ENCODE assay signal across 15 cellular contexts in genomic region chr4:76823516-76823915, GRCh38.
DNase-seq lines count a peak whose midpoint lies in the region; ATAC-seq and TF ChIP-seq lines count a peak whose summit lies in the region.
"Had no signal": no experiment of that assay in that cellular context is flagged by ENCODE, and none has a peak within 500 bp of the region (broad histone marks: within the 10 kb centered on the region; RNA-seq: fewer than 3 reads in every experiment).

No MANE protein-coding gene starts in this region.

- H3K27ac Mint-ChIP-seq in nephron, result peak overlapping the region; percentile 52 to 95 (median 67)
- H3K27ac Mint-ChIP-seq: B cell; CD8-positive, alpha-beta T cell; H9 had no signal

- no peak for TF ChIP-seq RAD21 in IMR-90 (IDR thresholded peaks at IDR 0.05; ENCODE audit: low read length)

- H2BK5ac ChIP-seq in IMR-90 (ENCODE audit: low read depth, low read length, poor library complexity, severe bottlenecking), result no peak overlapping the region

- H3K9me3 Mint-ChIP-seq in nephron, result peaks cover 16% of the 10 kb centered on the region

- H3K4me1 Mint-ChIP-seq in nephron, result peaks cover 39% of the 10 kb centered on the region
- H3K4me1 Mint-ChIP-seq: B cell had no signal

- H3K4me2 ChIP-seq in IMR-90 (ENCODE audit: low read depth, low read length) (no peak overlapping the region), osteoblast (ENCODE audit: insufficient read depth, low read length) (no peak overlapping the region)
- H3K4me2 ChIP-seq: BLaER1 treated with 17β-estradiol and CSF1 and Interleukin-3, amounts not matched to agents 10 nM and 100 nM had no signal

- DNase-seq in IMR-90 (peak; percentile 32), astrocyte of the spinal cord (ENCODE audit: low read depth, low spot score) (peak; percentile 27), dermis blood vessel endothelial cell (no peak), osteoblast (ENCODE audit: insufficient read length, low spot score, missing footprints) (no peak), NCI-H2227 (lab: John Stamatoyannopoulos, UW; ENCODE audit: unreplicated experiment) (no peak)
- DNase-seq: Calu3; CD8-positive, alpha-beta T cell; DMS79 treated with DMSO at 0.1 percent for 48 hours; EL; H9 had no signal

- POLR2A ChIA-PET in IMR-90 (lab: Charles Lee; ENCODE audit: unreplicated experiment), result interaction anchor here (0.6 kb wide), 1 partner anchor 148 kb away, joined by 4 read pairs; no protein-coding TSS in a partner anchor

- no peak for TF ChIP-seq POLR2A in IMR-90 (IDR thresholded peaks at IDR 0.05; ENCODE audit: low read depth, low read length)

- no peaks in the 10 kb centered on the region for H3K79me2 ChIP-seq in osteoblast (ENCODE audit: insufficient read depth, low read length)

- no peak overlapping the region for H4K5ac ChIP-seq in IMR-90 (ENCODE audit: low read depth, low read length)

- no peak overlapping the region for H2BK120ac ChIP-seq in IMR-90 (ENCODE audit: low read depth, low read length)

- H3K56ac ChIP-seq in IMR-90 (ENCODE audit: extremely low read depth, insufficient read depth, low read length), result no peak overlapping the region

- no peak overlapping the region for H3K4me3 Mint-ChIP-seq in nephron
- H3K4me3 Mint-ChIP-seq: B cell; CD8-positive, alpha-beta T cell; H9 had no signal

- H4K8ac ChIP-seq in IMR-90 (ENCODE audit: low read depth in 2 of 2, low read length in 2 of 2), result no peak overlapping the region

- H3K4me3 ChIP-seq in IMR-90 (ENCODE audit: insufficient read depth, low read depth, low read length) (no peak overlapping the region), astrocyte of the spinal cord (ENCODE audit: low read depth, low read length) (no peak overlapping the region), osteoblast (ENCODE audit: insufficient read depth, low read length) (no peak overlapping the region)
- H3K4me3 ChIP-seq: BLaER1 treated with 17β-estradiol and CSF1 and Interleukin-3, amounts not matched to agents 10 nM and 100 nM; GM12878 had no signal

- intact Hi-C loops in IMR-90 (cut with micrococcal nuclease), result no loop called here

- H3K27me3 Mint-ChIP-seq in nephron (ENCODE audit: low read depth), result no peaks in the 10 kb centered on the region

- ATAC-seq in IMR-90 (ENCODE audit: low read depth) (no peak), HG03045 (IDR thresholded peaks at IDR 0.05; ENCODE audit: unreplicated experiment) (no peak)
- ATAC-seq: CD8-positive, alpha-beta T cell; GM12878 had no signal

- H3K9me1 ChIP-seq in IMR-90 (ENCODE audit: insufficient read depth, low read length), result no peaks in the 10 kb centered on the region

- WGBS in IMR-90 (ENCODE audit: extremely low coverage in 2 of 2, insufficient read length in 1 of 2), 2 experiments, result no CpG with 5 or more reads among the region's 1 CpG

- BruUV-seq in IMR-90 (replicated peaks; lab: Mats Ljungman, UMichigan), result no TSS peak

- TF ChIP-seq CTCF in IMR-90 (conservative IDR thresholded peaks at IDR 0.05; ENCODE audit: low read depth, low read length) (no peak), astrocyte of the spinal cord (IDR thresholded peaks at IDR 0.05; ENCODE audit: low read depth, low read length) (no peak), nephron (IDR thresholded peaks at IDR 0.05; ENCODE audit: unreplicated experiment in 3 of 3) (no peak), osteoblast (IDR thresholded peaks at IDR 0.05; ENCODE audit: extremely low read depth, low read depth, low read length) (no peak)

- in situ Hi-C loops in IMR-90 (cut with MboI; ENCODE audit: low sequenced_read_pairs) (no loop called here), astrocyte of the spinal cord (cut with HindIII; ENCODE audit: low sequenced_read_pairs) (no loop called here)

- dilution Hi-C loops in IMR-90 (cut with HindIII; ENCODE audit: low sequenced_read_pairs, unreplicated experiment), result no loop called here

- no peaks in the 10 kb centered on the region for H3K9me3 ChIP-seq in IMR-90 (ENCODE audit: control insufficient read depth, insufficient read depth, low read length)
- no peaks in the 10 kb centered on the region for H3K9me3 ChIP-seq in osteoblast (ENCODE audit: low read depth, low read length)

- no peak overlapping the region; the same call in 1 of the 2 replicates for H3K14ac ChIP-seq in IMR-90 (replicated peaks; ENCODE audit: low read depth, low read length)

- H2BK15ac ChIP-seq in IMR-90 (ENCODE audit: low read depth, low read length), result no peak overlapping the region

- H2AK5ac ChIP-seq in IMR-90 (ENCODE audit: low read depth, low read length), result no peak overlapping the region

- H4K20me1 ChIP-seq in IMR-90 (ENCODE audit: insufficient read depth, low read length) (no peaks in the 10 kb centered on the region), osteoblast (ENCODE audit: insufficient read depth, low read length) (no peaks in the 10 kb centered on the region)
- H4K20me1 ChIP-seq: BLaER1 treated with 17β-estradiol and CSF1 and Interleukin-3, amounts not matched to agents 10 nM and 100 nM had no signal

- H3K4me1 ChIP-seq in IMR-90 (ENCODE audit: control insufficient read depth, insufficient read depth, low read length), result peaks cover 6% of the 10 kb centered on the region; the same call in 1 of the 2 replicates
- H3K4me1 ChIP-seq in osteoblast (ENCODE audit: insufficient read depth, low read length), result no peaks in the 10 kb centered on the region
- H3K4me1 ChIP-seq: BLaER1 treated with 17β-estradiol and CSF1 and Interleukin-3, amounts not matched to agents 10 nM and 100 nM had no signal

- CTCF ChIA-PET in IMR-90 (lab: Yijun Ruan, JAX), result interaction anchor here (0.6 kb wide), 1 partner anchor 306 kb away, joined by 3 read pairs; no protein-coding TSS in a partner anchor

- no peak overlapping the region for H3K23ac ChIP-seq in IMR-90 (ENCODE audit: low read depth, low read length)

- H3K27ac ChIP-seq in IMR-90 (ENCODE audit: insufficient read depth, low read length) (no peak overlapping the region), osteoblast (ENCODE audit: low read depth, low read length) (no peak overlapping the region)
- H3K27ac ChIP-seq: BLaER1 treated with 17β-estradiol and CSF1 and Interleukin-3, amounts not matched to agents 10 nM and 100 nM had no signal

- H3K27me3 ChIP-seq in IMR-90 (ENCODE audit: control insufficient read depth, insufficient read depth, low read length), result no peaks in the 10 kb centered on the region
- no peaks in the 10 kb centered on the region for H3K27me3 ChIP-seq in osteoblast (ENCODE audit: insufficient read depth, low read length)
- H3K27me3 ChIP-seq: BLaER1 treated with 17β-estradiol and CSF1 and Interleukin-3, amounts not matched to agents 10 nM and 100 nM had no signal

- no peak overlapping the region for H3K4ac ChIP-seq in IMR-90 (ENCODE audit: low read depth, low read length)

- H2AK9ac ChIP-seq in IMR-90 (replicated peaks; ENCODE audit: low read depth, low read length, poor library complexity), result no peak overlapping the region

- no peak overlapping the region for H4K91ac ChIP-seq in IMR-90 (ENCODE audit: insufficient read depth, low read depth, low read length)

- H3K9ac ChIP-seq in IMR-90 (ENCODE audit: low read depth, low read length), result no peak overlapping the region
- H3K9ac ChIP-seq: BLaER1 treated with 17β-estradiol and CSF1 and Interleukin-3, amounts not matched to agents 10 nM and 100 nM had no signal

- no peak overlapping the region for H2AFZ ChIP-seq in IMR-90 (replicated peaks; ENCODE audit: low read length, poor library complexity)
- H2AFZ ChIP-seq in osteoblast (ENCODE audit: low read length), result no peak overlapping the region

- H3K79me1 ChIP-seq in IMR-90 (ENCODE audit: low read depth in 1 of 2, low read length in 2 of 2), result no peaks in the 10 kb centered on the region

- no peak overlapping the region for H3K18ac ChIP-seq in IMR-90 (ENCODE audit: low read depth, low read length)

- H3K36me3 ChIP-seq in IMR-90 (ENCODE audit: control insufficient read depth, insufficient read depth, low read length) (no peaks in the 10 kb centered on the region), osteoblast (ENCODE audit: insufficient read depth, low read length) (no peaks in the 10 kb centered on the region)
- H3K36me3 ChIP-seq: BLaER1 treated with 17β-estradiol and CSF1 and Interleukin-3, amounts not matched to agents 10 nM and 100 nM had no signal

- no peak overlapping the region for H2BK20ac ChIP-seq in IMR-90 (ENCODE audit: low read depth, low read length)

- peaks cover 8% of the 10 kb centered on the region for H3K36me3 Mint-ChIP-seq in nephron (ENCODE audit: low read depth)
- H3K36me3 Mint-ChIP-seq: CD8-positive, alpha-beta T cell had no signal

TF ChIP-seq in IMR-90, 13 proteins besides CTCF, POLR2A, EP300 and RAD21 (continues in another document):
- TF ChIP-seq ELK1 (IDR thresholded peaks at IDR 0.05; ENCODE audit: borderline replicate concordance, low read depth, low read length) (no peak), MAFK (IDR thresholded peaks at IDR 0.05; ENCODE audit: low read depth, low read length) (no peak), USF2 (IDR thresholded peaks at IDR 0.05; ENCODE audit: low read depth, low read length) (no peak), BHLHE40 (IDR thresholded peaks at IDR 0.05; ENCODE audit: low read depth, low read length) (no peak), SMC3 (IDR thresholded peaks at IDR 0.05; ENCODE audit: low read depth, low read length) (no peak), NFE2L2 (IDR thresholded peaks at IDR 0.05; ENCODE audit: low read depth, low read length) (no peak), CHD1 (IDR thresholded peaks at IDR 0.05; ENCODE audit: low read depth, low read length) (no peak), CEBPB (IDR thresholded peaks at IDR 0.05; ENCODE audit: low read depth, low read length) (no peak), MXI1 (IDR thresholded peaks at IDR 0.05; ENCODE audit: borderline replicate concordance, low read depth, low read length) (no peak), RCOR1 (IDR thresholded peaks at IDR 0.05; ENCODE audit: insufficient replicate concordance, low read length) (no peak), RFX5 (IDR thresholded peaks at IDR 0.05; ENCODE audit: low read depth, low read length) (no peak), FOS (IDR thresholded peaks at IDR 0.05; ENCODE audit: low read depth, low read length) (no peak)

Comparison
In these comparisons a context has a peak if more than half of its experiments do, and no peak if none do; other contexts are left out.
1. DNase-seq: peak in IMR-90 (single experiment) and astrocyte of the spinal cord (single experiment); none in dermis blood vessel endothelial cell (single experiment), osteoblast (single experiment) and NCI-H2227 (single experiment).